Comparison of ENCODE assay signal across 8 cellular contexts in the genomic region with DNA sequence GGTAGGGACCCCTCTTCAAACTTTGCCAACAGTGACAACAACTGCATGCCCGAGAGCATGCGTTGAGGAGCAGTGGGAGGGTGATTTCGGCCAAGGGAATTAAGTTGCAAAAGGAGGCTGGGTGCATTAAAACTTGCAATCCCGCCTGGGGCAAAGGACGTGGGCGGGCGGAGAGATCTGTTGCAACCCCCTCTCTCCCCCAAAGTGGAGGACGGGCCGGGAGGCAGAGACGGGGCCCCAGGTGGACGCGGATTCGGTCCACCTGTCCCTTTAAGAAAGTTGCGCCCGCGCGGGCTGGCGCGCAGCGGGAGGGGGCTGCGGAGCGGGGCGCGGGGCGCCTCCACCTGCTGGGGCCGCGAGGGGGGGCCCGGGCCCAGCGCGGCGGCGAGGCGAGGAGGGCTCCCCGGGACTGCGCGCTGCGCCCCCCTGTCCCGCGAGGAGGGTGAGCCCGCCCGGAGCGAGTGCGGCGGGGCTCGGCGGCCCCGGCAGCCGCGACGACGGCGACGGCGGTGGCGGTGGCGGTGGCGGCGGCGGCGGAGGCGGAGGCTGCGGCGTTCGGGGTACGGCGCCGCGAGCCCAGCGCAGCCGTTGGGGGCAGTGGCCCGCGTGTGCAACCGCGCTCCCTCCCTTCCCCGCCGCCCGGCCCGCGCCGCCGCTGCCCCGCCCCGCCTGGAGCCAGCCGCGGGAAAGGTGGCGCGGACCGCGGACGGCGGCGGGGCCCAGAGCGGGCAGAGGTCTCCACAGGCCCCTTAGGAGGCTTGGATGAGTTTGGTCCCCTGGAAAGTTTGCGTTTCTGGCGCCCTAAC. TPM values are rescaled to one million over a fixed set of nuclear protein-coding genes. Genes with fewer than 3 reads are reported as not detected.
DNase-seq lines count a peak whose midpoint lies in the region; ATAC-seq and FAIRE-seq lines count a peak whose summit lies in the region.

No MANE protein-coding gene starts in this region.

- H3K4me3 Mint-ChIP-seq in dendritic cell treated with granulocyte-macrophage colony-stimulating factor and Interleukin-4, amounts not matched to agents 40 ng/mL and 50 ng/mL, for 4 days, result peak overlapping the region; percentile 76
- H3K4me3 Mint-ChIP-seq in naive B cell, result peak overlapping the region; percentile 64 to 93 (median 88)

- H3K36me3 Mint-ChIP-seq in dendritic cell treated with granulocyte-macrophage colony-stimulating factor and Interleukin-4, amounts not matched to agents 40 ng/mL and 50 ng/mL, for 4 days (ENCODE audit: low read depth), result no peaks in the 10 kb centered on the region
- H3K36me3 Mint-ChIP-seq in naive B cell, result no peaks in the 10 kb centered on the region

- peak; percentile 32 for DNase-seq in NCI-H146 treated with DMSO at 0.1 percent for 48 hours (lab: John Stamatoyannopoulos, UW; ENCODE audit: unreplicated experiment)
- DNase-seq in naive B cell, result no peak
- no peak for DNase-seq in RCC 7860 (ENCODE audit: low spot score)
- no peak for DNase-seq in SHP77 treated with DMSO at 0.1 percent for 48 hours (lab: John Stamatoyannopoulos, UW)

- peak overlapping the region; percentile 36; the same call in 1 of the 2 replicates for H3K4me3 ChIP-seq in GM08714 (ENCODE audit: low read length)

- ATAC-seq in naive B cell (ENCODE audit: low read depth in 2 of 2) (peak; percentile 41 to 54), esophagus mucosa (no peak), HG02623 (IDR thresholded peaks at IDR 0.05; ENCODE audit: unreplicated experiment) (no peak)

- H3K27me3 Mint-ChIP-seq in dendritic cell treated with granulocyte-macrophage colony-stimulating factor and Interleukin-4, amounts not matched to agents 40 ng/mL and 50 ng/mL, for 4 days, result peaks cover 84% of the 10 kb centered on the region
- H3K27me3 Mint-ChIP-seq in naive B cell, result peaks cover 44 to 74% (median 64%) of the 10 kb centered on the region in 3 donors

- no peak for FAIRE-seq in RCC 7860 (lab: Jason Lieb, UNC)

- H3K4me1 Mint-ChIP-seq in dendritic cell treated with granulocyte-macrophage colony-stimulating factor and Interleukin-4, amounts not matched to agents 40 ng/mL and 50 ng/mL, for 4 days (ENCODE audit: low read depth), result peaks cover 11% of the 10 kb centered on the region
- peaks cover 8 to 12% (median 11%) of the 10 kb centered on the region in 3 donors for H3K4me1 Mint-ChIP-seq in naive B cell

- intact Hi-C loops in dendritic cell treated with granulocyte-macrophage colony-stimulating factor and Interleukin-4, amounts not matched to agents 40 ng/mL and 50 ng/mL, for 4 days (cut with micrococcal nuclease), result no loop called here

- H3K9me3 Mint-ChIP-seq in dendritic cell treated with granulocyte-macrophage colony-stimulating factor and Interleukin-4, amounts not matched to agents 40 ng/mL and 50 ng/mL, for 4 days, result no peaks in the 10 kb centered on the region
- H3K9me3 Mint-ChIP-seq in naive B cell, result no peaks in the 10 kb centered on the region

- no peak overlapping the region for H3K27ac Mint-ChIP-seq in dendritic cell treated with granulocyte-macrophage colony-stimulating factor and Interleukin-4, amounts not matched to agents 40 ng/mL and 50 ng/mL, for 4 days
- H3K27ac Mint-ChIP-seq in naive B cell, result peak overlapping the region in 1 of 6 donors; percentile 44

RNA-seq across cellular contexts. Expression of a gene that starts 0.6 kb away (rescaled TPM):
- polyA plus RNA-seq in naive B cell (ENCODE audit: low read depth in 6 of 6), result not detected
- not detected for total RNA-seq in esophagus mucosa

RNA-seq across cellular contexts. Expression of a gene that starts 38.1 kb away (rescaled TPM):
- not detected for polyA plus RNA-seq in naive B cell (ENCODE audit: low read depth in 6 of 6)
- 1.0 TPM for total RNA-seq in esophagus mucosa

Comparison
In these comparisons a context has a peak if more than half of its experiments do, and no peak if none do; other contexts are left out.
1. ATAC-seq: peak in naive B cell (2 of 2); none in esophagus mucosa (single experiment) and HG02623 (single experiment).